Comparison of ENCODE assay signal across 8 cellular contexts in genomic region chr19:51690359-51691121, GRCh38. TPM values are rescaled to one million over a fixed set of nuclear protein-coding genes. Genes with fewer than 3 reads are reported as not detected.
DNase-seq lines count a peak whose midpoint lies in the region; ATAC-seq lines count a peak whose summit lies in the region.

No MANE protein-coding gene starts in this region.

- peak overlapping the region; percentile 29 for H2BK15ac ChIP-seq in mesenchymal stem cell (ENCODE audit: low read depth, poor library complexity, severe bottlenecking)

- peak overlapping the region; percentile 56 to 75 for H3K4ac ChIP-seq in mesenchymal stem cell (ENCODE audit: low read depth in 1 of 2, low read length in 2 of 2)

- DNase-seq in NCI-H446 (lab: John Stamatoyannopoulos, UW) (peak; percentile 35 to 75), mesenchymal stem cell (peak; percentile 91), GOT3 (lab: John Stamatoyannopoulos, UW) (no peak)
- peak; percentile 60 for DNase-seq in activated CD8-positive, alpha-beta memory T cell treated with anti-CD3 and anti-CD28 coated beads, Interleukin-2, amount 50 U/mL, for 4 hours
- peak; percentile 18 for DNase-seq in stimulated activated CD8-positive, alpha-beta memory T cell treated with anti-CD3 and anti-CD28 coated beads, Interleukin-12 subunit alpha, Interleukin-12 subunit beta, amount 100 ng/mL, for 4 hours (ENCODE audit: low read depth)

- peak overlapping the region; percentile 18; the same call in 1 of the 2 replicates for H3K4me3 ChIP-seq in GM08714 (ENCODE audit: low read length)
- no peak overlapping the region for H3K4me3 ChIP-seq in endocrine pancreas (ENCODE audit: control insufficient read depth, insufficient read depth, low read length)
- peak overlapping the region; percentile 72 to 98 for H3K4me3 ChIP-seq in mesenchymal stem cell (ENCODE audit: insufficient read depth in 1 of 2, low read depth in 1 of 2, low read length in 2 of 2)

- H4K8ac ChIP-seq in mesenchymal stem cell (ENCODE audit: low read length), result peak overlapping the region; percentile 21

- H3K4me2 ChIP-seq in mesenchymal stem cell (ENCODE audit: low read length, poor library complexity, severe bottlenecking), result peak overlapping the region; percentile 84

- peak overlapping the region; percentile 84 for H3K9ac ChIP-seq in endocrine pancreas (ENCODE audit: control insufficient read depth, insufficient read depth, low read length)
- peak overlapping the region; percentile 99 for H3K9ac ChIP-seq in mesenchymal stem cell (ENCODE audit: low read length)

- H2BK12ac ChIP-seq in mesenchymal stem cell (ENCODE audit: low read length in 2 of 2), result peak overlapping the region in 1 of 2 experiments; percentile 47

- no peak overlapping the region for H3K23ac ChIP-seq in mesenchymal stem cell (ENCODE audit: low read length in 2 of 2)

- H3K27me3 ChIP-seq in endocrine pancreas (ENCODE audit: control insufficient read depth, insufficient read depth, low read length) (no peaks in the 10 kb centered on the region), mesenchymal stem cell (ENCODE audit: control insufficient read depth in 1 of 2, insufficient read depth in 1 of 2, low read length in 2 of 2) (no peaks in the 10 kb centered on the region)

- H3K36me3 ChIP-seq in endocrine pancreas (ENCODE audit: control insufficient read depth, insufficient read depth, low read length) (no peaks in the 10 kb centered on the region), mesenchymal stem cell (ENCODE audit: control insufficient read depth in 1 of 2, insufficient read depth in 2 of 2, low read depth in 1 of 2, low read length in 2 of 2) (peaks cover 28 to 38% of the 10 kb centered on the region in 2 experiments)

- no peak for ATAC-seq in GM18519 (IDR thresholded peaks at IDR 0.05; ENCODE audit: low FRiP score, unreplicated experiment)

- peak overlapping the region; percentile 55 for H4K91ac ChIP-seq in mesenchymal stem cell (ENCODE audit: low read length)

- H3K4me1 ChIP-seq in endocrine pancreas (ENCODE audit: control insufficient read depth, insufficient read depth, low read length) (peaks cover 5% of the 10 kb centered on the region), mesenchymal stem cell (ENCODE audit: control insufficient read depth, insufficient read depth, low read depth, low read length) (peaks cover 41% of the 10 kb centered on the region)

- H3K9me3 ChIP-seq in endocrine pancreas (ENCODE audit: control insufficient read depth, low read length), result no peaks in the 10 kb centered on the region
- no peaks in the 10 kb centered on the region for H3K9me3 ChIP-seq in mesenchymal stem cell (ENCODE audit: control insufficient read depth, low read length)

- peak overlapping the region; percentile 0 to 5 for H3K14ac ChIP-seq in mesenchymal stem cell (ENCODE audit: low read length in 2 of 2)

- peak overlapping the region; percentile 23 for H2AK5ac ChIP-seq in mesenchymal stem cell (ENCODE audit: low read length, severe bottlenecking)

- no peak overlapping the region for H2AFZ ChIP-seq in mesenchymal stem cell (ENCODE audit: low read depth, low read length)

- H2BK5ac ChIP-seq in mesenchymal stem cell (ENCODE audit: low read depth, low read length, poor library complexity, severe bottlenecking), result peak overlapping the region; percentile 90

- H2BK120ac ChIP-seq in mesenchymal stem cell (ENCODE audit: low read depth, low read length), result peak overlapping the region; percentile 99

- peak overlapping the region; percentile 85 for H3K27ac ChIP-seq in mesenchymal stem cell (ENCODE audit: low read length, poor library complexity, severe bottlenecking)

- H3K18ac ChIP-seq in mesenchymal stem cell (ENCODE audit: low read depth in 1 of 2, low read length in 2 of 2), result peak overlapping the region; percentile 81 to 95

- peaks cover 7% of the 10 kb centered on the region for H3K79me1 ChIP-seq in mesenchymal stem cell (replicated peaks; ENCODE audit: low read length, poor library complexity, severe bottlenecking)

- WGBS in mesenchymal stem cell, result 0% methylated on average over 3 of the region's 25 CpGs

RNA-seq across cellular contexts. Expression of gene SPACA6, which starts 2.6 kb away (rescaled TPM):
- polyA plus RNA-seq in mesenchymal stem cell (2013, experiment 1 of 2), result 8.8 TPM
- polyA plus RNA-seq in mesenchymal stem cell (2013, experiment 2 of 2), result 7.1 TPM

RNA-seq across cellular contexts. Expression of gene HAS1, which starts 33.3 kb away (rescaled TPM):
- polyA plus RNA-seq in mesenchymal stem cell (2013, experiment 1 of 2), result not detected
- polyA plus RNA-seq in mesenchymal stem cell (2013, experiment 2 of 2), result not detected

RNA-seq across cellular contexts. Expression of gene SIGLEC14, which starts 43.9 kb away (rescaled TPM):
- not detected for polyA plus RNA-seq in mesenchymal stem cell (2013, experiment 1 of 2)
- not detected for polyA plus RNA-seq in mesenchymal stem cell (2013, experiment 2 of 2)
